Comparison of ENCODE assay signal across 8 cellular contexts in genomic region chr17:48554412-48555090, GRCh38. TPM values are rescaled to one million over a fixed set of nuclear protein-coding genes. Genes with fewer than 3 reads are reported as not detected.
DNase-seq lines count a peak whose midpoint lies in the region; ATAC-seq and TF ChIP-seq lines count a peak whose summit lies in the region.

No MANE protein-coding gene starts in this region.

- peaks cover 4% of the 10 kb centered on the region for H3K36me3 Mint-ChIP-seq in neural crest cell (ENCODE audit: low read depth)

- H3K9me3 ChIP-seq in ES-I3 (ENCODE audit: control insufficient read depth, insufficient read depth, low read length) = no peaks in the 10 kb centered on the region

- H3K36me3 ChIP-seq in ES-I3 (ENCODE audit: insufficient read depth, low read length) = no peaks in the 10 kb centered on the region

- peaks cover 57% of the 10 kb centered on the region for H3K4me1 Mint-ChIP-seq in neural crest cell

- peak overlapping the region; percentile 89 for H3K27ac Mint-ChIP-seq in neural crest cell (ENCODE audit: unreplicated experiment)

- H3K27ac ChIP-seq in RWPE1 = peak overlapping the region; percentile 70

- DNase-seq in RWPE1 (ENCODE audit: low spot score) (no peak), fibroblast of mammary gland (ENCODE audit: low read depth) (no peak), neural crest cell (ENCODE audit: low read depth, low spot score) (no peak), NCI-H1436 treated with DMSO at 0.1 percent for 48 hours (lab: John Stamatoyannopoulos, UW) (no peak), OCI-M1 (lab: John Stamatoyannopoulos, UW) (no peak), epidermal melanocyte (ENCODE audit: insufficient read length, low spot score) (no peak)

- CTCF ChIA-PET in RWPE1 (lab: Yijun Ruan, JAX) = interaction anchor here (0.5 kb wide), 1 partner anchor 24 kb away, joined by 3 read pairs; no protein-coding TSS in a partner anchor

- H3K27me3 Mint-ChIP-seq in neural crest cell (ENCODE audit: low read depth) = peaks cover 99% of the 10 kb centered on the region

- H3K9me3 Mint-ChIP-seq in neural crest cell = no peaks in the 10 kb centered on the region

- peak overlapping the region; percentile 78 for H3K4me3 Mint-ChIP-seq in neural crest cell

- H3K9ac ChIP-seq in ES-I3 (ENCODE audit: low read depth, low read length) = peak overlapping the region; percentile 51; the same call in 1 of the 2 replicates

- ATAC-seq in HG03354 (IDR thresholded peaks at IDR 0.05; ENCODE audit: poor library complexity, severe bottlenecking, unreplicated experiment) = no peak

- POLR2A ChIA-PET in RWPE1 (lab: Yijun Ruan, JAX; ENCODE audit: low non-redundant PET) = no interaction called here

- H3K4me1 ChIP-seq in ES-I3 (ENCODE audit: insufficient read depth, low read length) = peaks cover 27% of the 10 kb centered on the region

- peak overlapping the region; percentile 50 for H3K4me3 ChIP-seq in fibroblast of mammary gland (ENCODE audit: control insufficient read depth, low read depth, low read length)

- TF ChIP-seq CTCF in RWPE1 (conservative IDR thresholded peaks at IDR 0.05; ENCODE audit: low read depth) (no peak), fibroblast of mammary gland (conservative IDR thresholded peaks at IDR 0.05; ENCODE audit: control insufficient read depth, insufficient read depth, low read depth, low read length) (no peak), neural crest cell (conservative IDR thresholded peaks at IDR 0.05) (no peak)

RNA-seq across cellular contexts. Expression of gene HOXB2, which starts 9.6 kb away (rescaled TPM):
- 60.0 and 60.9 TPM in 2 replicates for total RNA-seq in neural crest cell

RNA-seq across cellular contexts. Expression of gene HOXB4, which starts 23.6 kb away (rescaled TPM):
- 4.4 and 5.0 TPM in 2 replicates for total RNA-seq in neural crest cell

RNA-seq across cellular contexts. Expression of gene HOXB1, which starts 23.7 kb away (rescaled TPM):
- 2.7 and 3.6 TPM in 2 replicates for total RNA-seq in neural crest cell

RNA-seq across cellular contexts. Expression of gene HOXB3, which starts 35.5 kb away (rescaled TPM):
- 21.9 and 22.8 TPM in 2 replicates for total RNA-seq in neural crest cell

RNA-seq across cellular contexts. Expression of gene HOXB5, which starts 39.0 kb away (rescaled TPM):
- 2.3 and 2.6 TPM in 2 replicates for total RNA-seq in neural crest cell
